ENCODE assay signal across 1 cellular context in the genomic region with DNA sequence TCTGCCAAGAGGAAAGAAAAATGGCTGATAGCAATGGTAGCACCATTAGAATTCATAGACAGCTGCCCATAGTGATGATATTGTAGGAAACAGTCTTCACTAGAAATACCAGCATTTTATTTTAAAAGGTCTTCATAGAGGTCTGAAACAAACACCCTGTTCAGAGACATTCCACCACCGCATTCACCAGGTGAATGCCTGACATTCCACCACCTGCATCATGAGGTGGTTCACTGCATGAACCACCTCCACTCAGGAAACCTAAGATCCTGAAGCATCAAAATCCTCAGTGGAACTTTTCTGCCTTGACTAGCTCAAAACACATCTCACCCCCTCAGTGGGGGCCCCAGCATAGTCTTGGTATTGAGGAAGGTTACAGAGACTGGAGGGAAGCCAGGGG.
TF ChIP-seq lines count a peak whose summit lies in the region.

No MANE protein-coding gene starts in this region.

TF ChIP-seq in H1, 55 proteins besides CTCF, POLR2A, EP300 and RAD21:
- no peak for TF ChIP-seq BACH1 (IDR thresholded peaks at IDR 0.05; ENCODE audit: low read length)
- TF ChIP-seq CREB1 (IDR thresholded peaks at IDR 0.05) = no peak
- no peak for TF ChIP-seq FOSL1 (IDR thresholded peaks at IDR 0.05; ENCODE audit: insufficient read depth, low read depth, low read length)
- no peak for TF ChIP-seq POLR2AphosphoS5 (IDR thresholded peaks at IDR 0.05; ENCODE audit: low read depth, low read length)
- TF ChIP-seq SIX5 (IDR thresholded peaks at IDR 0.05; ENCODE audit: low read depth, low read length) = no peak
- peak; percentile 74; the same call in 1 of the 2 replicates for TF ChIP-seq TEAD4 (IDR thresholded peaks at IDR 0.05; ENCODE audit: low read depth, low read length)
